ENCODE assay signal across 9 cellular contexts in the genomic region with DNA sequence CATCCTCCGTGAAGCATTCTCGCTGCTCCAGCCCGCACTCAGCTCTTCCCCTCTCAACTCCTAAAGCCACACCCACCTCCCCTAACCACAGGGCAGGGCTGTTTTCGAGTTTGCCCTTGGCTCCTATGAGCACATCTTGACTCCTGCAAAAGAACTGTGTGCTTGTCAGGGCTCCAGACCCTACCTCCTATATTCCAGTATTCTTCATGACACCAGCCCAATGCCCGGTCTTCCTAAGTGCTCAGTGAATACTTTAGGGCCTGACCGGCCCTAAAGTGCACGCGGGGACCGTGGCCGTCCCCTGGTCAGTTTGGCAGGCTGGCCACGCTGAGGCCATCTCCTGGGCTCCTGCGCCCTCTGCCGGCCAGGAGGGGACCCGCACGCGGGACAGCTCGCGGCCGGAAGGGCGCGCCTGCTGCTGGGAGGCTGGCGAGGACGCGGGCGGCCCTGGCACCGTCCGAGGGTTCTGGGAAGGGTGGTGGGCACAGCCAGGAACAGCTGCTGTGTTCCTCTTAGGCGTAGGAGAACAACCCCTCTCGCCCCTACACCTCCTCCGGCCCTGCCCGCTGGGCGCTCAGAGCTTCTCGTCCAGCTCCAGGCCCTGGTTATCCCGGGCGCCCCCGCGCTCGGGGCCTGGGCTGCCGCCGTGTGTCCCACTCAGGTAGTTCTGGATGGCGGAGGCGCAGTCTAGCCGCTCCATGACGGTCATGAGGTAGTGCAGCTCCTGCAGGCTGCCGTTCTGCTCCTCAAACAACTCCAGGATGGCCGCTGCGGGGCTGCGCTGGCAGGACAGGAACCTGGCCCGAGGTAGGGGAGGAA. TPM values are rescaled to one million over a fixed set of nuclear protein-coding genes. Genes with fewer than 3 reads are reported as not detected.
A peak's percentile ranks its signal among the peaks of the same experiment; 100 is the strongest.
DNase-seq lines count a peak whose midpoint lies in the region; ATAC-seq and TF ChIP-seq lines count a peak whose summit lies in the region.
"Had no signal": no experiment of that assay in that cellular context is flagged by ENCODE, and none has a peak within 500 bp of the region (broad histone marks: within the 10 kb centered on the region; RNA-seq: fewer than 3 reads in every experiment).

No MANE protein-coding gene starts in this region.

- peak overlapping the region; percentile 98 for H2AFZ ChIP-seq in PC-3 (ENCODE audit: low read length)

- intact Hi-C loops in CD4-positive, alpha-beta memory T cell (cut with micrococcal nuclease): loop anchor here (1.0 to 2.0 kb wide), 3 partner anchors 22 to 1681 kb away; partner anchors contain the start of genes NFYA and OARD1
- intact Hi-C loops in PC-3 (cut with micrococcal nuclease): loop anchor here (1.0 to 2.0 kb wide), 3 partner anchors 22 to 133 kb away; no protein-coding TSS in a partner anchor
- intact Hi-C loops in activated T-helper 1 cell treated with anti-CD3 and anti-CD28 coated beads, Interleukin-12 subunit alpha, Interleukin-12 subunit beta, Interleukin-2, Interleukin-4 antibody, amounts not matched to agents 30 ng/mL and 10 ng/mL and 1 ng/mL, durations not matched to agents 14 hours and 24 hours and 36 hours (cut with micrococcal nuclease): loop anchor here (1.0 to 5.0 kb wide), 7 partner anchors 11 to 701 kb away; partner anchors contain the start of genes LRFN2, NFYA, OARD1 and UNC5CL

- H3K9me3 ChIP-seq in CD4-positive, alpha-beta memory T cell (ENCODE audit: control insufficient read depth in 1 of 2, low read length in 2 of 2): no peaks in the 10 kb centered on the region
- no peaks in the 10 kb centered on the region for H3K9me3 ChIP-seq in PC-3 (ENCODE audit: low read length)

- H3K27ac Mint-ChIP-seq in CD4-positive, alpha-beta memory T cell: peak overlapping the region; percentile 68 to 96 (median 89)
- H3K27ac Mint-ChIP-seq in activated T-helper 1 cell treated with anti-CD3 and anti-CD28 coated beads, Interleukin-12 subunit alpha, Interleukin-12 subunit beta, Interleukin-2, Interleukin-4 antibody, amounts not matched to agents 30 ng/mL and 10 ng/mL and 1 ng/mL, durations not matched to agents 14 hours and 24 hours and 36 hours: peak overlapping the region; percentile 85
- peak overlapping the region; percentile 65 to 67 for H3K27ac Mint-ChIP-seq in natural killer cell treated with Interleukin-12 subunit alpha and Interleukin-12 subunit beta and Interleukin-15 and Interleukin-18, amount 100 ng/mL, for 72 hours
- peak overlapping the region; percentile 88 for H3K27ac Mint-ChIP-seq in stimulated activated naive B cell treated with anti-CD40 and anti-IgM and Interleukin-4, amounts not matched to agents 10 μg/mL and 1 μg/mL and 100 μg/mL, for 72 hours

- H3K9ac ChIP-seq in PC-3 (ENCODE audit: low read length): peak overlapping the region; percentile 77

- POLR2A ChIA-PET in CD4-positive, alpha-beta memory T cell (lab: Charles Lee; ENCODE audit: partially characterized antibody): interaction anchor here (0.7 to 2.2 kb wide), 10 partner anchors 9 to 84 kb away, joined by 3 to 24 read pairs (median 5); partner anchors contain the start of genes NFYA, OARD1 and TSPO2
- POLR2A ChIA-PET in PC-3 (lab: Charles Lee; ENCODE audit: unreplicated experiment): interaction anchor here (0.6 to 1.0 kb wide), 3 partner anchors 44 to 230 kb away, joined by 3 to 7 read pairs (median 3); partner anchors contain the start of genes NFYA and OARD1

- no peaks in the 10 kb centered on the region for H3K27me3 ChIP-seq in CD4-positive, alpha-beta memory T cell (ENCODE audit: insufficient read depth, low read length)
- H3K27me3 ChIP-seq in PC-3 (ENCODE audit: low read length): no peaks in the 10 kb centered on the region

- H4K20me1 ChIP-seq in PC-3 (ENCODE audit: low read length): no peaks in the 10 kb centered on the region

- BruUV-seq in PC-3 (replicated peaks; lab: Mats Ljungman, UMichigan): TSS peak; percentile 46

- ATAC-seq in GM19351 (IDR thresholded peaks at IDR 0.05; ENCODE audit: unreplicated experiment) (peak; percentile 89), HG03460 (IDR thresholded peaks at IDR 0.05; ENCODE audit: unreplicated experiment) (peak; percentile 88), PC-3 (peak; percentile 84)
- ATAC-seq in natural killer cell treated with Interleukin-12 subunit alpha and Interleukin-12 subunit beta and Interleukin-15 and Interleukin-18, amount 100 ng/mL, for 72 hours: peak; percentile 94 to 95
- peak; percentile 88 to 89 for ATAC-seq in stimulated activated naive B cell treated with anti-CD40 and anti-IgM and Interleukin-4, amounts not matched to agents 10 μg/mL and 1 μg/mL and 100 μg/mL, for 72 hours (replicated peaks)

- no peaks in the 10 kb centered on the region for H3K36me3 Mint-ChIP-seq in CD4-positive, alpha-beta memory T cell
- H3K36me3 Mint-ChIP-seq in activated T-helper 1 cell treated with anti-CD3 and anti-CD28 coated beads, Interleukin-12 subunit alpha, Interleukin-12 subunit beta, Interleukin-2, Interleukin-4 antibody, amounts not matched to agents 30 ng/mL and 10 ng/mL and 1 ng/mL, durations not matched to agents 14 hours and 24 hours and 36 hours (ENCODE audit: low read depth): no peaks in the 10 kb centered on the region
- no peaks in the 10 kb centered on the region for H3K36me3 Mint-ChIP-seq in natural killer cell treated with Interleukin-12 subunit alpha and Interleukin-12 subunit beta and Interleukin-15 and Interleukin-18, amount 100 ng/mL, for 72 hours
- no peaks in the 10 kb centered on the region for H3K36me3 Mint-ChIP-seq in stimulated activated naive B cell treated with anti-CD40 and anti-IgM and Interleukin-4, amounts not matched to agents 10 μg/mL and 1 μg/mL and 100 μg/mL, for 72 hours

- no peaks in the 10 kb centered on the region for H3F3A ChIP-seq in PC-3 (ENCODE audit: low read length, unreplicated experiment)

- H3K4me1 Mint-ChIP-seq in CD4-positive, alpha-beta memory T cell: peaks cover 19 to 22% (median 20%) of the 10 kb centered on the region in 4 donors
- H3K4me1 Mint-ChIP-seq in activated T-helper 1 cell treated with anti-CD3 and anti-CD28 coated beads, Interleukin-12 subunit alpha, Interleukin-12 subunit beta, Interleukin-2, Interleukin-4 antibody, amounts not matched to agents 30 ng/mL and 10 ng/mL and 1 ng/mL, durations not matched to agents 14 hours and 24 hours and 36 hours (ENCODE audit: low read depth): peaks cover 22% of the 10 kb centered on the region
- peaks cover 22% of the 10 kb centered on the region in 2 donors for H3K4me1 Mint-ChIP-seq in natural killer cell treated with Interleukin-12 subunit alpha and Interleukin-12 subunit beta and Interleukin-15 and Interleukin-18, amount 100 ng/mL, for 72 hours (ENCODE audit: low read depth in 2 of 2)
- peaks cover 20 to 30% of the 10 kb centered on the region in 2 donors for H3K4me1 Mint-ChIP-seq in stimulated activated naive B cell treated with anti-CD40 and anti-IgM and Interleukin-4, amounts not matched to agents 10 μg/mL and 1 μg/mL and 100 μg/mL, for 72 hours

- H3K4me3 ChIP-seq in CD4-positive, alpha-beta memory T cell (ENCODE audit: low read length in 2 of 2): peak overlapping the region; percentile 63 to 82
- H3K4me3 ChIP-seq in PC-3 (ENCODE audit: low read length) (peak overlapping the region; percentile 69), fibroblast of pulmonary artery (replicated peaks; ENCODE audit: low read depth, low read length) (peak overlapping the region; percentile 48)

- H3K27me3 Mint-ChIP-seq in CD4-positive, alpha-beta memory T cell: no peaks in the 10 kb centered on the region
- H3K27me3 Mint-ChIP-seq in activated T-helper 1 cell treated with anti-CD3 and anti-CD28 coated beads, Interleukin-12 subunit alpha, Interleukin-12 subunit beta, Interleukin-2, Interleukin-4 antibody, amounts not matched to agents 30 ng/mL and 10 ng/mL and 1 ng/mL, durations not matched to agents 14 hours and 24 hours and 36 hours (ENCODE audit: insufficient read depth): no peaks in the 10 kb centered on the region
- no peaks in the 10 kb centered on the region for H3K27me3 Mint-ChIP-seq in natural killer cell treated with Interleukin-12 subunit alpha and Interleukin-12 subunit beta and Interleukin-15 and Interleukin-18, amount 100 ng/mL, for 72 hours
- H3K27me3 Mint-ChIP-seq in stimulated activated naive B cell treated with anti-CD40 and anti-IgM and Interleukin-4, amounts not matched to agents 10 μg/mL and 1 μg/mL and 100 μg/mL, for 72 hours: no peaks in the 10 kb centered on the region

- 0 out of 2 replicates have a peak, but pooled peaks cover 5% of the 10 kb centered on the region for H3K79me2 ChIP-seq in PC-3 (ENCODE audit: low read length)

- peaks cover 25% of the 10 kb centered on the region for H3K4me1 ChIP-seq in CD4-positive, alpha-beta memory T cell (ENCODE audit: insufficient read depth, low read length)
- peaks cover 28% of the 10 kb centered on the region for H3K4me1 ChIP-seq in PC-3 (ENCODE audit: insufficient read depth, low read length)

- CTCF ChIA-PET in CD4-positive, alpha-beta memory T cell (lab: Charles Lee; ENCODE audit: partially characterized antibody): interaction anchor here (0.6 to 6.5 kb wide), 28 partner anchors 9 to 293 kb away, joined by 3 to 88 read pairs (median 6); partner anchors contain the start of genes NFYA, OARD1, TSPO2 and UNC5CL
- CTCF ChIA-PET in PC-3 (lab: Charles Lee): interaction anchor here (0.5 to 1.7 kb wide), 6 partner anchors 31 to 175 kb away, joined by 3 to 13 read pairs (median 5); no protein-coding TSS in a partner anchor

- H3K9me2 ChIP-seq in PC-3 (replicated peaks; ENCODE audit: low read length): no peaks in the 10 kb centered on the region

- H3K4me3 Mint-ChIP-seq in CD4-positive, alpha-beta memory T cell: peak overlapping the region; percentile 78 to 91 (median 86)
- H3K4me3 Mint-ChIP-seq in activated T-helper 1 cell treated with anti-CD3 and anti-CD28 coated beads, Interleukin-12 subunit alpha, Interleukin-12 subunit beta, Interleukin-2, Interleukin-4 antibody, amounts not matched to agents 30 ng/mL and 10 ng/mL and 1 ng/mL, durations not matched to agents 14 hours and 24 hours and 36 hours: peak overlapping the region; percentile 89
- peak overlapping the region; percentile 85 for H3K4me3 Mint-ChIP-seq in natural killer cell treated with Interleukin-12 subunit alpha and Interleukin-12 subunit beta and Interleukin-15 and Interleukin-18, amount 100 ng/mL, for 72 hours
- peak overlapping the region; percentile 84 to 91 for H3K4me3 Mint-ChIP-seq in stimulated activated naive B cell treated with anti-CD40 and anti-IgM and Interleukin-4, amounts not matched to agents 10 μg/mL and 1 μg/mL and 100 μg/mL, for 72 hours

- peak overlapping the region; percentile 87 for H3K4me2 ChIP-seq in PC-3 (ENCODE audit: low read length)

- no peaks in the 10 kb centered on the region for H3K9me3 Mint-ChIP-seq in CD4-positive, alpha-beta memory T cell
- no peaks in the 10 kb centered on the region for H3K9me3 Mint-ChIP-seq in activated T-helper 1 cell treated with anti-CD3 and anti-CD28 coated beads, Interleukin-12 subunit alpha, Interleukin-12 subunit beta, Interleukin-2, Interleukin-4 antibody, amounts not matched to agents 30 ng/mL and 10 ng/mL and 1 ng/mL, durations not matched to agents 14 hours and 24 hours and 36 hours
- no peaks in the 10 kb centered on the region for H3K9me3 Mint-ChIP-seq in natural killer cell treated with Interleukin-12 subunit alpha and Interleukin-12 subunit beta and Interleukin-15 and Interleukin-18, amount 100 ng/mL, for 72 hours
- H3K9me3 Mint-ChIP-seq in stimulated activated naive B cell treated with anti-CD40 and anti-IgM and Interleukin-4, amounts not matched to agents 10 μg/mL and 1 μg/mL and 100 μg/mL, for 72 hours: no peaks in the 10 kb centered on the region

- H3K27ac ChIP-seq in CD4-positive, alpha-beta memory T cell (ENCODE audit: low read depth, low read length): peak overlapping the region; percentile 45
- H3K27ac ChIP-seq in PC-3 (ENCODE audit: low read length): peak overlapping the region; percentile 31; the same call in 1 of the 2 replicates

- peak; percentile 56 to 79 (median 70) for DNase-seq in CD4-positive, alpha-beta memory T cell
- DNase-seq in PC-3 (peak; percentile 87), fibroblast of pulmonary artery (ENCODE audit: low read depth) (peak; percentile 66)
- DNase-seq in activated T-helper 1 cell treated with anti-CD3 and anti-CD28 coated beads, Interleukin-12 subunit alpha, Interleukin-12 subunit beta, Interleukin-2, Interleukin-4 antibody, amounts not matched to agents 30 ng/mL and 10 ng/mL and 1 ng/mL, durations not matched to agents 14 hours and 24 hours and 36 hours (ENCODE audit: low spot score): peak; percentile 77
- peak; percentile 86 for DNase-seq in natural killer cell treated with Interleukin-12 subunit alpha and Interleukin-12 subunit beta and Interleukin-15 and Interleukin-18, amount 100 ng/mL, for 72 hours (ENCODE audit: low spot score)
- DNase-seq in stimulated activated naive B cell treated with anti-CD40 and anti-IgM and Interleukin-4, amounts not matched to agents 10 μg/mL and 1 μg/mL and 100 μg/mL, for 72 hours: peak; percentile 74

- TF ChIP-seq CTCF in PC-3 (conservative IDR thresholded peaks at IDR 0.05; ENCODE audit: low read depth, low read length) (peak; percentile 98), fibroblast of pulmonary artery (IDR thresholded peaks at IDR 0.05; ENCODE audit: low read length, missing control alignments) (peak; percentile 61)

- no peaks in the 10 kb centered on the region for H3K36me3 ChIP-seq in CD4-positive, alpha-beta memory T cell (ENCODE audit: insufficient read depth, low read length)
- no peaks in the 10 kb centered on the region for H3K36me3 ChIP-seq in PC-3 (ENCODE audit: low read depth, low read length)

RNA-seq across cellular contexts. Expression of gene UNC5CL, which starts 11.0 kb away (rescaled TPM):
- total RNA-seq in CD4-positive, alpha-beta memory T cell: 1 to 10 TPM; 6.2 to 6.4 TPM
- polyA plus RNA-seq in CD4-positive, alpha-beta memory T cell: under 1 TPM; 0.13 to 0.69 TPM
- total RNA-seq in PC-3 (2014; rRNA removed): 0.58 and 1.4 TPM in 2 replicates
- 0.93 and 0.99 TPM in 2 replicates for total RNA-seq in activated T-helper 1 cell treated with anti-CD3 and anti-CD28 coated beads, Interleukin-12 subunit alpha, Interleukin-12 subunit beta, Interleukin-2, Interleukin-4 antibody, amounts not matched to agents 30 ng/mL and 10 ng/mL and 1 ng/mL, durations not matched to agents 14 hours and 24 hours and 36 hours
- 1 to 10 TPM; 2.4 to 5.0 TPM for total RNA-seq in natural killer cell treated with Interleukin-12 subunit alpha and Interleukin-12 subunit beta and Interleukin-15 and Interleukin-18, amount 100 ng/mL, for 72 hours
- total RNA-seq: glomerular endothelial cell had no signal

RNA-seq across cellular contexts. Expression of gene TSPO2, which starts 14.3 kb away (rescaled TPM):
- not detected for total RNA-seq in CD4-positive, alpha-beta memory T cell
- not detected for polyA plus RNA-seq in CD4-positive, alpha-beta memory T cell
- total RNA-seq in PC-3 (2014; rRNA removed): not detected in 2 replicates
- total RNA-seq in activated T-helper 1 cell treated with anti-CD3 and anti-CD28 coated beads, Interleukin-12 subunit alpha, Interleukin-12 subunit beta, Interleukin-2, Interleukin-4 antibody, amounts not matched to agents 30 ng/mL and 10 ng/mL and 1 ng/mL, durations not matched to agents 14 hours and 24 hours and 36 hours: not detected in 2 replicates
- total RNA-seq in natural killer cell treated with Interleukin-12 subunit alpha and Interleukin-12 subunit beta and Interleukin-15 and Interleukin-18, amount 100 ng/mL, for 72 hours: not detected
- total RNA-seq: glomerular endothelial cell had no signal

RNA-seq across cellular contexts. Expression of gene APOBEC2, which starts 25.0 kb away (rescaled TPM):
- not detected for total RNA-seq in CD4-positive, alpha-beta memory T cell
- under 1 TPM; 0.44 to 0.91 TPM for polyA plus RNA-seq in CD4-positive, alpha-beta memory T cell
- not detected in 2 replicates for total RNA-seq in PC-3 (2014; rRNA removed)
- not detected in 2 replicates for total RNA-seq in activated T-helper 1 cell treated with anti-CD3 and anti-CD28 coated beads, Interleukin-12 subunit alpha, Interleukin-12 subunit beta, Interleukin-2, Interleukin-4 antibody, amounts not matched to agents 30 ng/mL and 10 ng/mL and 1 ng/mL, durations not matched to agents 14 hours and 24 hours and 36 hours
- total RNA-seq in natural killer cell treated with Interleukin-12 subunit alpha and Interleukin-12 subunit beta and Interleukin-15 and Interleukin-18, amount 100 ng/mL, for 72 hours: not detected
- total RNA-seq: glomerular endothelial cell had no signal

RNA-seq across cellular contexts. Expression of gene OARD1, which starts 44.1 kb away (rescaled TPM):
- total RNA-seq in CD4-positive, alpha-beta memory T cell: 10 to 100 TPM; 51.7 to 56.4 TPM
- polyA plus RNA-seq in CD4-positive, alpha-beta memory T cell: 10 to 100 TPM; 41.0 to 56.7 TPM
- 11.2 and 12.1 TPM in 2 replicates for total RNA-seq in PC-3 (2014; rRNA removed)
- 26.8 and 30.4 TPM in 2 replicates for total RNA-seq in activated T-helper 1 cell treated with anti-CD3 and anti-CD28 coated beads, Interleukin-12 subunit alpha, Interleukin-12 subunit beta, Interleukin-2, Interleukin-4 antibody, amounts not matched to agents 30 ng/mL and 10 ng/mL and 1 ng/mL, durations not matched to agents 14 hours and 24 hours and 36 hours
- 10 to 100 TPM; 28.5 to 31.1 TPM for total RNA-seq in natural killer cell treated with Interleukin-12 subunit alpha and Interleukin-12 subunit beta and Interleukin-15 and Interleukin-18, amount 100 ng/mL, for 72 hours

RNA-seq across cellular contexts. Expression of gene NFYA, which starts 44.8 kb away (rescaled TPM):
- total RNA-seq in CD4-positive, alpha-beta memory T cell: 10 to 100 TPM; 56.7 to 56.9 TPM
- 10 to 100 TPM; 10.7 to 27.7 TPM for polyA plus RNA-seq in CD4-positive, alpha-beta memory T cell
- total RNA-seq in PC-3 (2014; rRNA removed): 31.7 and 32.9 TPM in 2 replicates
- total RNA-seq in activated T-helper 1 cell treated with anti-CD3 and anti-CD28 coated beads, Interleukin-12 subunit alpha, Interleukin-12 subunit beta, Interleukin-2, Interleukin-4 antibody, amounts not matched to agents 30 ng/mL and 10 ng/mL and 1 ng/mL, durations not matched to agents 14 hours and 24 hours and 36 hours: 29.6 and 30.1 TPM in 2 replicates
- total RNA-seq in natural killer cell treated with Interleukin-12 subunit alpha and Interleukin-12 subunit beta and Interleukin-15 and Interleukin-18, amount 100 ng/mL, for 72 hours: 10 to 100 TPM; 21.6 to 27.7 TPM

Comparison
In these comparisons a context has a peak if more than half of its experiments do, and no peak if none do; other contexts are left out.
1. Peak in every context shown above with its lines: DNase-seq, ATAC-seq, H3K4me3 ChIP-seq and H3K27ac ChIP-seq.